11 cellular contexts compared by ENCODE assay signal in the genomic region with DNA sequence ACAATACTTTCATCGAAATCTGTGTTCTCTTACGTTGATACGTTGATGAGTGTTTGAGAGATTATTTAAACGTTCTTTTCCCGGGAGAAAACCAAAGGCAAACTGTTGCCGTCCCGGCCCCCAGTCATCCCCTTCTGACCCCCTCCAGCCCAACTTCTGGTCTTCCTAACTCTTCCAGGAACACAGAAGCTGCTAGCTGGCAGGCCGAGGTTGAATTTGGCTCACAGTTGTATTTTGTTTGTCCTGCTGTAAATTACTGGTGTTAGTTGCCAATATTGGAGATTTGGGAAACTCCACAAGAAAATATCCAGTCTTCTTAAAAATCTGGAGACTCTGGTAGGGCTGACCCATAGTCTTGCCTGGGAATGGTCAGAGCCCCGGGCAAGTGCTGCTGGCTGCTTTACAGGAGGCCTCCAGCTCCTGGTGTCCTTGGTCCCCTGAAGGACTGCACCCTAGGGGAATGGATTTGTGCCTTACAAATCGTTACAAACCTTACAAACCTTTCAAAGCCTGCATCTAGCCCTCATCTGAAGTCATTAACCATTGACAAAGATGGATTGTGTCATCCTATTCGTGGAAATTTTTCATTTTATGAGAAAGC.
DNase-seq lines count a peak whose midpoint lies in the region; ATAC-seq and TF ChIP-seq lines count a peak whose summit lies in the region.
"Had no signal": no experiment of that assay in that cellular context is flagged by ENCODE, and none has a peak within 500 bp of the region (broad histone marks: within the 10 kb centered on the region; RNA-seq: fewer than 3 reads in every experiment).

No MANE protein-coding gene starts in this region.

- no peak for TF ChIP-seq POLR2A in body of pancreas (IDR thresholded peaks at IDR 0.05)

- H3K36me3 ChIP-seq in body of pancreas (replicated peaks in 1 of 2; ENCODE audit: insufficient read depth in 1 of 2, low read depth in 2 of 2), result no peaks in the 10 kb centered on the region
- no peaks in the 10 kb centered on the region for H3K36me3 ChIP-seq in subcutaneous abdominal adipose tissue (ENCODE audit: control insufficient read depth in 5 of 5, insufficient read depth in 5 of 5, low read length in 5 of 5)
- H3K36me3 ChIP-seq: neutrophil had no signal

- H3K27me3 Mint-ChIP-seq in activated naive CD8-positive, alpha-beta T cell treated with anti-CD3 and anti-CD28 coated beads for 36 hours, result no peaks in the 10 kb centered on the region

- no peak for TF ChIP-seq CTCF in body of pancreas (IDR thresholded peaks at IDR 0.05)

- no peak overlapping the region for H3K4me3 ChIP-seq in body of pancreas
- no peak overlapping the region for H3K4me3 ChIP-seq in subcutaneous abdominal adipose tissue (ENCODE audit: low read depth in 1 of 5, low read length in 5 of 5)
- H3K4me3 ChIP-seq: PC-9 had no signal

- no peaks in the 10 kb centered on the region for H3K9me3 Mint-ChIP-seq in activated naive CD8-positive, alpha-beta T cell treated with anti-CD3 and anti-CD28 coated beads for 36 hours

- POLR2A ChIA-PET in HEK293T (lab: Yijun Ruan, JAX), result no interaction called here

- H3K4me1 ChIP-seq in body of pancreas (no peaks in the 10 kb centered on the region), subcutaneous abdominal adipose tissue (ENCODE audit: control insufficient read depth in 5 of 5, insufficient read depth in 5 of 5, low read length in 5 of 5) (peaks cover 0 to 7% (median 4%) of the 10 kb centered on the region in 5 donors)

- no peaks in the 10 kb centered on the region for H3K36me3 Mint-ChIP-seq in activated naive CD8-positive, alpha-beta T cell treated with anti-CD3 and anti-CD28 coated beads for 36 hours

- CTCF ChIA-PET in HEK293T (lab: Yijun Ruan, JAX), result interaction anchor here (0.5 to 1.8 kb wide), 38 partner anchors 8 to 1093 kb away, joined by 3 to 73 read pairs (median 5); no protein-coding TSS in a partner anchor

- peak; percentile 36 for ATAC-seq in body of pancreas
- no peak for ATAC-seq in HG03097 (IDR thresholded peaks at IDR 0.05; ENCODE audit: low FRiP score, unreplicated experiment)

- H3K27me3 ChIP-seq in body of pancreas (peaks cover 0 to under 1% of the 10 kb centered on the region in 2 donors), subcutaneous abdominal adipose tissue (ENCODE audit: control insufficient read depth in 5 of 5, insufficient read depth in 4 of 5, low read length in 5 of 5) (no peaks in the 10 kb centered on the region)
- H3K27me3 ChIP-seq: neutrophil had no signal

- H3K27ac Mint-ChIP-seq in activated naive CD8-positive, alpha-beta T cell treated with anti-CD3 and anti-CD28 coated beads for 36 hours, result no peak overlapping the region

- H3K4me1 Mint-ChIP-seq in activated naive CD8-positive, alpha-beta T cell treated with anti-CD3 and anti-CD28 coated beads for 36 hours, result no peaks in the 10 kb centered on the region

- WGBS in body of pancreas, 2 donors, result 60 to 61% methylated on average over 11 of the region's 11 CpGs

- H3K27ac ChIP-seq in body of pancreas (no peak overlapping the region), subcutaneous abdominal adipose tissue (ENCODE audit: low read depth, low read length) (peak overlapping the region; percentile 50)
- H3K27ac ChIP-seq: neutrophil, PC-9 had no signal

- H3K4me3 Mint-ChIP-seq in activated naive CD8-positive, alpha-beta T cell treated with anti-CD3 and anti-CD28 coated beads for 36 hours, result no peak overlapping the region

- DNase-seq in HEK293T (ENCODE audit: extremely low spot score), result peak; percentile 18
- peak in 1 of 4 donors; percentile 5 for DNase-seq in body of pancreas
- DNase-seq in medulla oblongata (ENCODE audit: extremely low spot score), result peak; percentile 30
- DNase-seq in AG20443 (ENCODE audit: low spot score), result no peak
- DNase-seq in AG08395 (ENCODE audit: low spot score), result no peak
- DNase-seq in activated naive CD8-positive, alpha-beta T cell treated with anti-CD3 and anti-CD28 coated beads for 36 hours, result no peak
- DNase-seq: DMS79 treated with DMSO at 0.1 percent for 48 hours had no signal

- no peaks in the 10 kb centered on the region for H3K9me3 ChIP-seq in body of pancreas
- H3K9me3 ChIP-seq in subcutaneous abdominal adipose tissue (ENCODE audit: control insufficient read depth in 5 of 5, low read length in 5 of 5), result no peaks in the 10 kb centered on the region
- H3K9me3 ChIP-seq: neutrophil had no signal

- intact Hi-C loops in body of pancreas (cut with DNase I), result loop anchor here (5.0 kb wide), 1 partner anchor 1087 kb away; no protein-coding TSS in a partner anchor

- H3K9ac ChIP-seq in subcutaneous abdominal adipose tissue (ENCODE audit: low read length in 5 of 5), result peak overlapping the region in 2 of 5 donors; percentile 40 to 56

TF ChIP-seq in HEK293T, 16 proteins besides CTCF, POLR2A, EP300 and RAD21:
- no peak for TF ChIP-seq ARNT (IDR thresholded peaks at IDR 0.05)
- no peak for TF ChIP-seq TARDBP (IDR thresholded peaks at IDR 0.05)
- TF ChIP-seq FOXA1 (IDR thresholded peaks at IDR 0.05), result no peak
- no peak for TF ChIP-seq LEF1 (IDR thresholded peaks at IDR 0.05; ENCODE audit: borderline replicate concordance)
- no peak for TF ChIP-seq ZNF384 (IDR thresholded peaks at IDR 0.05)
- no peak for TF ChIP-seq PKNOX1 (IDR thresholded peaks at IDR 0.05)
TF ChIP-seq in HEK293T: peak in this region for 0.

Comparison
In these comparisons a context has a peak if more than half of its experiments do, and no peak if none do; other contexts are left out.
1. DNase-seq: peak in HEK293T (single experiment) and medulla oblongata (single experiment); none in AG20443 (single experiment), AG08395 (single experiment) and activated naive CD8-positive, alpha-beta T cell treated with anti-CD3 and anti-CD28 coated beads for 36 hours (single experiment).